In genomic region chr7:15215611-15216010, GRCh38 we compare ENCODE assay signal across 29 cellular contexts.
"Had no signal": no experiment of that assay in that cellular context is flagged by ENCODE, and none has a peak within 500 bp of the region (broad histone marks: within the 10 kb centered on the region; RNA-seq: fewer than 3 reads in every experiment).

No MANE protein-coding gene starts in this region.

- H3K4me3 Mint-ChIP-seq: activated CD8-positive, alpha-beta memory T cell treated with anti-CD3 and anti-CD28 coated beads, Interleukin-2, amount 10 ng/mL, durations not matched to agents 7 days and 5 days; activated T-cell treated with anti-CD3 and anti-CD28 coated beads, Interleukin-2, amount 50 U/mL, for 24 hours; activated T-helper 1 cell treated with anti-CD3 and anti-CD28 coated beads, Interleukin-12 subunit alpha, Interleukin-12 subunit beta, Interleukin-2, Interleukin-4 antibody, amounts not matched to agents 30 ng/mL and 10 ng/mL and 1 ng/mL, durations not matched to agents 14 hours and 24 hours and 36 hours; T-helper 17 cell; WTC11 had no signal

- H3K36me3 Mint-ChIP-seq: activated CD8-positive, alpha-beta memory T cell treated with anti-CD3 and anti-CD28 coated beads, Interleukin-2, amount 10 ng/mL, durations not matched to agents 7 days and 5 days; activated naive CD4-positive, alpha-beta T cell treated with anti-CD3 and anti-CD28 coated beads, Interleukin-2, amount 50 U/mL, for 72 hours; WTC11 had no signal

- H3K4me1 ChIP-seq: body of pancreas, SJCRH30 had no signal

- H3K27me3 Mint-ChIP-seq: activated CD8-positive, alpha-beta memory T cell treated with anti-CD3 and anti-CD28 coated beads, Interleukin-2, amount 10 ng/mL, durations not matched to agents 7 days and 5 days; activated T-cell treated with anti-CD3 and anti-CD28 coated beads, Interleukin-2, amount 50 U/mL, for 24 hours; T-helper 17 cell had no signal

- DNase-seq: activated CD4-positive, alpha-beta T cell treated with anti-CD3 and anti-CD28 coated beads for 48 hours; activated CD4-positive, alpha-beta T cell treated with anti-CD3 and anti-CD28 coated beads, Interleukin-2, amount 50 U/mL, for 4 hours; activated CD4-positive, CD25-positive, alpha-beta regulatory T cell treated with anti-CD3 and anti-CD28 coated beads, Interleukin-2, amount 50 U/mL, for 72 hours; activated CD8-positive, alpha-beta memory T cell treated with anti-CD3 and anti-CD28 coated beads, Interleukin-2, amount 10 ng/mL, durations not matched to agents 7 days and 5 days; activated effector memory CD4-positive, alpha-beta T cell treated with anti-CD3 and anti-CD28 coated beads, Interleukin-2, amount 50 U/mL, for 16 hours; activated naive CD4-positive, alpha-beta T cell treated with Interleukin-2 at 50 U/mL for 16 hours; activated T-cell treated with anti-CD3 and anti-CD28 coated beads, Interleukin-2, amount 50 U/mL, for 24 hours; body of pancreas; central memory CD4-positive, alpha-beta T cell; Kasumi-1; KBM-7; NCI-H1048; NCI-H1417; NCI-H2029; NCI-H2107; NCI-H2171 treated with DMSO at 0.1 percent for 48 hours; NCI-H226; NCI-H510A; NCI-H526 treated with DMSO at 0.1 percent for 48 hours; NCI-H82; RPMI8226; SJCRH30; T-helper 17 cell; T-helper 9 cell had no signal

- H3K9me3 ChIP-seq: body of pancreas, SJCRH30 had no signal

- H3K27ac Mint-ChIP-seq: activated CD8-positive, alpha-beta memory T cell treated with anti-CD3 and anti-CD28 coated beads, Interleukin-2, amount 10 ng/mL, durations not matched to agents 7 days and 5 days; activated naive CD4-positive, alpha-beta T cell treated with anti-CD3 and anti-CD28 coated beads, Interleukin-2, amount 50 U/mL, for 72 hours; activated T-cell treated with anti-CD3 and anti-CD28 coated beads, Interleukin-2, amount 50 U/mL, for 24 hours; activated T-helper 1 cell treated with anti-CD3 and anti-CD28 coated beads, Interleukin-12 subunit alpha, Interleukin-12 subunit beta, Interleukin-2, Interleukin-4 antibody, amounts not matched to agents 30 ng/mL and 10 ng/mL and 1 ng/mL, durations not matched to agents 14 hours and 24 hours and 36 hours; T-helper 17 cell; WTC11 had no signal

- H3K36me3 ChIP-seq: SJCRH30 had no signal

- FAIRE-seq: bronchial epithelial cell had no signal

- H3K9me3 Mint-ChIP-seq: activated T-cell treated with anti-CD3 and anti-CD28 coated beads, Interleukin-2, amount 50 U/mL, for 24 hours; activated T-helper 1 cell treated with anti-CD3 and anti-CD28 coated beads, Interleukin-12 subunit alpha, Interleukin-12 subunit beta, Interleukin-2, Interleukin-4 antibody, amounts not matched to agents 30 ng/mL and 10 ng/mL and 1 ng/mL, durations not matched to agents 14 hours and 24 hours and 36 hours; WTC11 had no signal

- H3K4me1 Mint-ChIP-seq: activated CD8-positive, alpha-beta memory T cell treated with anti-CD3 and anti-CD28 coated beads, Interleukin-2, amount 10 ng/mL, durations not matched to agents 7 days and 5 days; T-helper 17 cell; WTC11 had no signal

- H3K4me3 ChIP-seq: body of pancreas, SJCRH30 had no signal

- H3K27me3 ChIP-seq: body of pancreas, SJCRH30 had no signal

- ATAC-seq: activated CD8-positive, alpha-beta memory T cell treated with anti-CD3 and anti-CD28 coated beads, Interleukin-2, amount 10 ng/mL, durations not matched to agents 7 days and 5 days; activated naive CD4-positive, alpha-beta T cell treated with anti-CD3 and anti-CD28 coated beads, Interleukin-2, amount 50 U/mL, for 72 hours; body of pancreas; Right ventricle myocardium inferior; T-helper 17 cell; WTC11 had no signal
